ENCODE assay signal across 9 cellular contexts in the genomic region with DNA sequence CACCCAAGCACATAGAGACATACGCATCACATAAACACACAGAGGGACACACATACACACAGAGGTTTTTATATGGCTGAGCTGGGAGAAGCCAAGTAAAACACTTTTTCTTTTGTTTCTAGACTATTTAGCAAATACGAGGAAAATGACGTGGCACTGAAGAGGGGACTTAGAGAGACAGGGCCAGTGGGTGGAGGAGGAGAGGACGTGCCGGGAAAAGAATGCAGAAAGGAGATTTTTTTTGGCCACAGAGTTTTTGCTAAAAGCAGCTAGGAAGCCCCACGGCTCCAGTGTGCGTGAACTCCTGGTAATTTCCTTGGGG.
DNase-seq lines count a peak whose midpoint lies in the region; ATAC-seq and TF ChIP-seq lines count a peak whose summit lies in the region.
"Had no signal": no experiment of that assay in that cellular context is flagged by ENCODE, and none has a peak within 500 bp of the region (broad histone marks: within the 10 kb centered on the region; RNA-seq: fewer than 3 reads in every experiment).

No MANE protein-coding gene starts in this region.

- H3K27me3 Mint-ChIP-seq in GM23338 (ENCODE audit: insufficient read depth, low read depth, poor library complexity), result peaks cover 8% of the 10 kb centered on the region
- H3K27me3 Mint-ChIP-seq in stimulated activated naive CD8-positive, alpha-beta T cell treated with anti-CD3 and anti-CD28 coated beads, Interleukin-15, Interleukin-2, amounts not matched to agents 100 ng/mL and 50 ng/mL, for 24 hours, result no peaks in the 10 kb centered on the region

- H3K36me3 Mint-ChIP-seq in GM23338 (ENCODE audit: low read depth), result no peaks in the 10 kb centered on the region
- H3K36me3 Mint-ChIP-seq in stimulated activated naive CD8-positive, alpha-beta T cell treated with anti-CD3 and anti-CD28 coated beads, Interleukin-15, Interleukin-2, amounts not matched to agents 100 ng/mL and 50 ng/mL, for 24 hours (ENCODE audit: low read depth), result no peaks in the 10 kb centered on the region

- H3K36me3 ChIP-seq in GM23338 (ENCODE audit: insufficient read depth) (no peaks in the 10 kb centered on the region), SJCRH30 (no peaks in the 10 kb centered on the region)

- H3K4me3 ChIP-seq in GM23338, result peak overlapping the region; percentile 5; the same call in 1 of the 2 replicates
- peak overlapping the region; percentile 33 for H3K4me3 ChIP-seq in SJCRH30

- 0 out of 2 replicates have a peak, but pooled peaks cover 5% of the 10 kb centered on the region for H3K9me2 ChIP-seq in GM23338 (ENCODE audit: insufficient read depth)

- H3K27ac ChIP-seq in GM23338 (ENCODE audit: low read depth) (peak overlapping the region; percentile 89), SJCRH30 (0 out of 2 replicates have a peak overlapping the region, but pooled peaks have one; percentile 12)
- H3K27ac ChIP-seq: KMS-11 had no signal

- H3K4me1 ChIP-seq in GM23338 (ENCODE audit: insufficient read depth), result peaks cover 23% of the 10 kb centered on the region
- no peaks in the 10 kb centered on the region for H3K4me1 ChIP-seq in SJCRH30

- H3K4me1 Mint-ChIP-seq in GM23338, result peaks cover 49% of the 10 kb centered on the region
- H3K4me1 Mint-ChIP-seq in stimulated activated naive CD8-positive, alpha-beta T cell treated with anti-CD3 and anti-CD28 coated beads, Interleukin-15, Interleukin-2, amounts not matched to agents 100 ng/mL and 50 ng/mL, for 24 hours (ENCODE audit: low read depth), result peaks cover 93% of the 10 kb centered on the region

- no peaks in the 10 kb centered on the region for H3K9me3 Mint-ChIP-seq in GM23338
- H3K9me3 Mint-ChIP-seq in stimulated activated naive CD8-positive, alpha-beta T cell treated with anti-CD3 and anti-CD28 coated beads, Interleukin-15, Interleukin-2, amounts not matched to agents 100 ng/mL and 50 ng/mL, for 24 hours, result no peaks in the 10 kb centered on the region

- H3K4me2 ChIP-seq in GM23338, result peak overlapping the region; percentile 20
- H3K4me2 ChIP-seq: KMS-11 had no signal

- H3K27me3 ChIP-seq in GM23338 (ENCODE audit: insufficient read depth) (no peaks in the 10 kb centered on the region), SJCRH30 (no peaks in the 10 kb centered on the region)

- no peaks in the 10 kb centered on the region for H3K9me3 ChIP-seq in SJCRH30 (replicated peaks)

- H3K4me3 Mint-ChIP-seq in GM23338, result peak overlapping the region; percentile 51
- H3K4me3 Mint-ChIP-seq in stimulated activated naive CD8-positive, alpha-beta T cell treated with anti-CD3 and anti-CD28 coated beads, Interleukin-15, Interleukin-2, amounts not matched to agents 100 ng/mL and 50 ng/mL, for 24 hours, result peak overlapping the region; percentile 3

- ATAC-seq in GM23338 (no peak; the same call in 2 of the 3 replicates), HG02610 (IDR thresholded peaks at IDR 0.05; ENCODE audit: unreplicated experiment) (no peak)

- H3K27ac Mint-ChIP-seq in GM23338, result peak overlapping the region; percentile 97
- H3K27ac Mint-ChIP-seq in stimulated activated naive CD8-positive, alpha-beta T cell treated with anti-CD3 and anti-CD28 coated beads, Interleukin-15, Interleukin-2, amounts not matched to agents 100 ng/mL and 50 ng/mL, for 24 hours, result peak overlapping the region; percentile 81

- no peak for TF ChIP-seq CTCF in GM23338 (conservative IDR thresholded peaks at IDR 0.05; ENCODE audit: low read depth in 2 of 2)

- no peaks in the 10 kb centered on the region for H3K79me2 ChIP-seq in GM23338 (replicated peaks; ENCODE audit: insufficient read depth)

- DNase-seq in GM23338 (ENCODE audit: low spot score) (no peak), SJCRH30 (no peak), fibroblast of the conjunctiva (ENCODE audit: low read depth) (peak; percentile 28), cerebellar nuclear complex (lab: John Stamatoyannopoulos, UW) (no peak), 8988T (no peak), NCI-H2196 (lab: John Stamatoyannopoulos, UW; ENCODE audit: unreplicated experiment) (no peak)

- no peak overlapping the region for H2AFZ ChIP-seq in GM23338

- H4K20me1 ChIP-seq in GM23338 (replicated peaks; ENCODE audit: insufficient read depth), result no peaks in the 10 kb centered on the region

- H3F3A ChIP-seq in GM23338 (replicated peaks; ENCODE audit: low read depth), result peaks cover 5% of the 10 kb centered on the region

TF ChIP-seq in GM23338, 12 proteins besides CTCF, POLR2A, EP300 and RAD21:
- no peak for TF ChIP-seq NANOG (IDR thresholded peaks at IDR 0.05; ENCODE audit: borderline replicate concordance)
- peak; percentile 34; the same call in 1 of the 2 replicates for TF ChIP-seq CREB1 (CRISPR knock-in tag; IDR thresholded peaks at IDR 0.05; ENCODE audit: low read depth)
TF ChIP-seq in GM23338: peak in this region for 1.
